In genomic region chr10:80444646-80445319, GRCh38 we compare ENCODE assay signal across 8 cellular contexts. TPM values are rescaled to one million over a fixed set of nuclear protein-coding genes. Genes with fewer than 3 reads are reported as not detected.
DNase-seq lines count a peak whose midpoint lies in the region; ATAC-seq and TF ChIP-seq lines count a peak whose summit lies in the region.

No MANE protein-coding gene starts in this region.

- no peak overlapping the region for H3K4ac ChIP-seq in mesendoderm (ENCODE audit: low read depth, low read length)

- no peak overlapping the region for H3K18ac ChIP-seq in mesendoderm (ENCODE audit: low read length)

- H3K9me3 ChIP-seq in duodenal mucosa (ENCODE audit: control insufficient read depth in 1 of 2, low read length in 2 of 2), result no peaks in the 10 kb centered on the region

- no peaks in the 10 kb centered on the region for H3K79me2 ChIP-seq in mesendoderm (ENCODE audit: control insufficient read depth, insufficient read depth, low read length)

- no peaks in the 10 kb centered on the region for H3K27me3 Mint-ChIP-seq in stimulated activated naive CD8-positive, alpha-beta T cell treated with anti-CD3 and anti-CD28 coated beads, Interleukin-15, amount 100 ng/mL, for 72 hours

- H2BK15ac ChIP-seq in mesendoderm (replicated peaks; ENCODE audit: low read depth), result no peak overlapping the region

- H3K27ac ChIP-seq in duodenal mucosa (ENCODE audit: low read depth, low read length) (no peak overlapping the region), mesendoderm (ENCODE audit: low read depth, low read length) (no peak overlapping the region)

- no peak overlapping the region for H4K5ac ChIP-seq in mesendoderm (ENCODE audit: low read length)

- H3K36me3 ChIP-seq in duodenal mucosa (ENCODE audit: control insufficient read depth in 1 of 2, insufficient read depth in 2 of 2, low read length in 2 of 2) (no peaks in the 10 kb centered on the region), mesendoderm (ENCODE audit: control insufficient read depth, insufficient read depth, low read length) (no peaks in the 10 kb centered on the region)

- H3K4me1 ChIP-seq in duodenal mucosa (ENCODE audit: control insufficient read depth in 1 of 2, insufficient read depth in 2 of 2, low read length in 2 of 2), result peaks cover 10 to 14% of the 10 kb centered on the region in 2 donors
- H3K4me1 ChIP-seq in mesendoderm (ENCODE audit: control insufficient read depth, low read depth, low read length), result no peaks in the 10 kb centered on the region

- H3K4me3 ChIP-seq in duodenal mucosa (ENCODE audit: low read depth in 1 of 2, low read length in 2 of 2), result no peak overlapping the region
- H3K4me3 ChIP-seq in mesendoderm (ENCODE audit: low read length), result no peak overlapping the region

- DNase-seq in AG09319 (ENCODE audit: extremely low read depth, low read depth), result peak; percentile 63
- peak; percentile 46 for DNase-seq in NCI-H1694 treated with DMSO at 0.1 percent for 48 hours (lab: John Stamatoyannopoulos, UW)
- peak; percentile 45 to 65 for DNase-seq in activated CD4-positive, alpha-beta T cell treated with anti-CD3 and anti-CD28 coated beads for 4 hours
- DNase-seq in mesendoderm, result peak; percentile 80
- peak; percentile 58 to 79 for DNase-seq in stimulated activated naive CD8-positive, alpha-beta T cell treated with anti-CD3 and anti-CD28 coated beads, Interleukin-15, amount 100 ng/mL, for 72 hours

- H2AK5ac ChIP-seq in mesendoderm (ENCODE audit: low read length), result no peak overlapping the region

- peak overlapping the region in 1 of 2 donors; percentile 74 for H3K27ac Mint-ChIP-seq in stimulated activated naive CD8-positive, alpha-beta T cell treated with anti-CD3 and anti-CD28 coated beads, Interleukin-15, amount 100 ng/mL, for 72 hours

- H4K8ac ChIP-seq in mesendoderm (ENCODE audit: low read depth, low read length), result no peak overlapping the region

- no peak overlapping the region for H3K23ac ChIP-seq in mesendoderm (ENCODE audit: low read length)

- peak; percentile 61 for ATAC-seq in GM18508 (IDR thresholded peaks at IDR 0.05; ENCODE audit: insufficient read depth, unreplicated experiment)
- peak; percentile 92 for ATAC-seq in HG02885 (IDR thresholded peaks at IDR 0.05; ENCODE audit: poor library complexity, unreplicated experiment)
- ATAC-seq in stimulated activated naive CD8-positive, alpha-beta T cell treated with anti-CD3 and anti-CD28 coated beads, Interleukin-15, amount 100 ng/mL, for 72 hours, result peak; percentile 86

- H3K9me3 Mint-ChIP-seq in stimulated activated naive CD8-positive, alpha-beta T cell treated with anti-CD3 and anti-CD28 coated beads, Interleukin-15, amount 100 ng/mL, for 72 hours, result no peaks in the 10 kb centered on the region

- TF ChIP-seq CTCF in AG09319 (IDR thresholded peaks at IDR 0.05; ENCODE audit: low read depth, low read length), result peak; percentile 88

- H3K4me2 ChIP-seq in mesendoderm (ENCODE audit: low read length), result no peak overlapping the region

- WGBS in mesendoderm (ENCODE audit: extremely low coverage, insufficient coverage, low lambda C conversion rate), result no CpG with 5 or more reads among the region's 11 CpGs

- H3K27me3 ChIP-seq in duodenal mucosa (ENCODE audit: control insufficient read depth in 1 of 2, insufficient read depth in 2 of 2, low read length in 2 of 2), result no peaks in the 10 kb centered on the region
- no peaks in the 10 kb centered on the region for H3K27me3 ChIP-seq in mesendoderm (ENCODE audit: insufficient read depth, low read length, poor library complexity)

- no peak overlapping the region for H2BK5ac ChIP-seq in mesendoderm (ENCODE audit: low read length)

- peaks cover 65% of the 10 kb centered on the region for H3K4me1 Mint-ChIP-seq in stimulated activated naive CD8-positive, alpha-beta T cell treated with anti-CD3 and anti-CD28 coated beads, Interleukin-15, amount 100 ng/mL, for 72 hours

- no peak overlapping the region for H2BK120ac ChIP-seq in mesendoderm (ENCODE audit: low read depth, low read length)

- peak overlapping the region; percentile 58 for H3K56ac ChIP-seq in mesendoderm (ENCODE audit: low read length)

- H3K4me3 Mint-ChIP-seq in stimulated activated naive CD8-positive, alpha-beta T cell treated with anti-CD3 and anti-CD28 coated beads, Interleukin-15, amount 100 ng/mL, for 72 hours, result no peak overlapping the region

- no peaks in the 10 kb centered on the region for H3K79me1 ChIP-seq in mesendoderm (ENCODE audit: low read length)

- H3K9ac ChIP-seq in duodenal mucosa (ENCODE audit: low read depth in 1 of 2, low read length in 2 of 2), result peak overlapping the region; percentile 22 to 32
- H3K9ac ChIP-seq in mesendoderm (ENCODE audit: low read length), result peak overlapping the region; percentile 24

RNA-seq across cellular contexts. Expression of gene TSPAN14, which starts 9.3 kb away (rescaled TPM):
- 32.4 TPM for polyA plus RNA-seq in mesendoderm (2013, experiment 1 of 2)
- polyA plus RNA-seq in mesendoderm (2013, experiment 2 of 2), result 30.9 TPM

RNA-seq across cellular contexts. Expression of gene PRXL2A, which starts 36.4 kb away (rescaled TPM):
- 50.0 TPM for polyA plus RNA-seq in mesendoderm (2013, experiment 1 of 2)
- 50.0 TPM for polyA plus RNA-seq in mesendoderm (2013, experiment 2 of 2)
